Comparison of ENCODE assay signal across 1 cellular context in the genomic region with DNA sequence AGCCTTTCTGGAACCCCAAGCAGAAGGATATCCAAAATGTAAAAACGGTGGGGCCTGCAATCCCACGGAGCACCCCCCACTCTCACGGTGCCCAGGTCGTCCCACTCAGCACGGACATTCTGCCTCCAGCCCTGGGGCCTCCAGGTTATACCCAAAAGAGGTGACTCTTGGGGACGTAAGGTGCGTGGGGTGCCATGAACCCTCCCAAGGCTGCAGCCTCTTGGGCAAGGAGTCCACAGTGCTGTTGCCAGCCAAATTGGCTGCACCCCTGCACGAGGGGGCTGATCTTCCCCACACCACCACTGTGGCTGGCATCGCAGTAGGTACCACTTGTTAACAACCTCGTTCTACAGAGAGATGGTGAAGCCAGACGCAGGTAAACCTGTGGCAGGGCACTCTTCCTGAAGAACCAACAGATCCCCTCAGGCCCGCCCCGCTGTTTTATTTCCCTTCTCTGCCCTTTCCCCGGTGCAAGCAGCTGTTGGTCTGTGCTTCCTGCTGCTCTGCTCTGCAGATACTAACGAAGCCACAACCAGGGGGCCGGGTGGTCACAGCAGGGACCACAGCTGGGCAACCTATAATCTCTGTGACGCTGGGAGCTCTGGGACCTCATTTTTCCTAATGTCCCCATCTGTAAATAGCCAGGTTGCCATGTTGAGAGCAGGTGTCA.
TF ChIP-seq lines count a peak whose summit lies in the region.

No MANE protein-coding gene starts in this region.

TF ChIP-seq in HEK293, 187 proteins besides CTCF, POLR2A, EP300 and RAD21 (continued from another document):
- TF ChIP-seq, protein P1, sequence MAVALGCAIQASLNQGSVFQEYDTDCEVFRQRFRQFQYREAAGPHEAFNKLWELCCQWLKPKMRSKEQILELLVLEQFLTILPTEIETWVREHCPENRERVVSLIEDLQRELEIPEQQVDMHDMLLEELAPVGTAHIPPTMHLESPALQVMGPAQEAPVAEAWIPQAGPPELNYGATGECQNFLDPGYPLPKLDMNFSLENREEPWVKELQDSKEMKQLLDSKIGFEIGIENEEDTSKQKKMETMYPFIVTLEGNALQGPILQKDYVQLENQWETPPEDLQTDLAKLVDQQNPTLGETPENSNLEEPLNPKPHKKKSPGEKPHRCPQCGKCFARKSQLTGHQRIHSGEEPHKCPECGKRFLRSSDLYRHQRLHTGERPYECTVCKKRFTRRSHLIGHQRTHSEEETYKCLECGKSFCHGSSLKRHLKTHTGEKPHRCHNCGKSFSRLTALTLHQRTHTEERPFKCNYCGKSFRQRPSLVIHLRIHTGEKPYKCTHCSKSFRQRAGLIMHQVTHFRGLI (tag by site-specific recombination; IDR thresholded peaks at IDR 0.05): peak; percentile 83; the same call in 1 of the 2 replicates
- no peak for TF ChIP-seq MEIS1 (CRISPR knock-in tag; IDR thresholded peaks at IDR 0.05; ENCODE audit: borderline replicate concordance)
- TF ChIP-seq ZNF404 (tag by site-specific recombination; IDR thresholded peaks at IDR 0.05): no peak
- no peak for TF ChIP-seq ZSCAN16 (tag by site-specific recombination; IDR thresholded peaks at IDR 0.05)
- TF ChIP-seq ZNF24 (tag by site-specific recombination; IDR thresholded peaks at IDR 0.05): no peak
